Comparison of ENCODE assay signal across 26 cellular contexts in genomic region chr7:35504365-35504764, GRCh38.
"Had no signal": no experiment of that assay in that cellular context is flagged by ENCODE, and none has a peak within 500 bp of the region (broad histone marks: within the 10 kb centered on the region; RNA-seq: fewer than 3 reads in every experiment).

No MANE protein-coding gene starts in this region.

- H3K4me1 ChIP-seq: breast epithelium, foreskin keratinocyte, parathyroid adenoma, stomach, suprapubic skin, transverse colon, vagina had no signal

- H3K27ac Mint-ChIP-seq: activated naive CD4-positive, alpha-beta T cell treated with anti-CD3 and anti-CD28 coated beads for 36 hours; activated naive CD8-positive, alpha-beta T cell treated with anti-CD3 and anti-CD28 coated beads, Interleukin-2, amount 10 ng/mL, durations not matched to agents 7 days and 5 days; nephron progenitor cell; stimulated activated effector memory CD8-positive, alpha-beta T cell treated with anti-CD3 and anti-CD28 coated beads, Interleukin-12 subunit alpha, Interleukin-12 subunit beta, amount 100 ng/mL, for 72 hours had no signal

- H3K9ac ChIP-seq: parathyroid adenoma had no signal

- H3K27me3 Mint-ChIP-seq: activated naive CD8-positive, alpha-beta T cell treated with anti-CD3 and anti-CD28 coated beads, Interleukin-2, amount 10 ng/mL, durations not matched to agents 7 days and 5 days had no signal

- H2AFZ ChIP-seq: parathyroid adenoma had no signal

- ATAC-seq: activated T-cell treated with anti-CD3 and anti-CD28 coated beads, Interleukin-2, amount 50 U/mL, for 4 hours; foreskin keratinocyte; sciatic nerve; stimulated activated effector memory CD8-positive, alpha-beta T cell treated with anti-CD3 and anti-CD28 coated beads, Interleukin-12 subunit alpha, Interleukin-12 subunit beta, amount 100 ng/mL, for 72 hours had no signal

- H3K27me3 ChIP-seq: breast epithelium, foreskin keratinocyte, stomach, suprapubic skin, transverse colon, vagina had no signal

- FAIRE-seq: colon, islet of Langerhans, small intestine had no signal

- DNase-seq: activated CD4-positive, alpha-beta T cell treated with anti-CD3 and anti-CD28 coated beads for 4 hours; activated CD4-positive, alpha-beta T cell treated with anti-CD3 and anti-CD28 coated beads, Interleukin-2, amount 50 U/mL, for 48 hours; activated CD4-positive, CD25-positive, alpha-beta regulatory T cell; activated CD8-positive, alpha-beta memory T cell treated with anti-CD3 and anti-CD28 coated beads, Interleukin-2, amount 50 U/mL, for 48 hours; activated naive CD4-positive, alpha-beta T cell treated with anti-CD3 and anti-CD28 coated beads for 36 hours; activated naive CD8-positive, alpha-beta T cell treated with anti-CD3 and anti-CD28 coated beads, Interleukin-2, amount 10 ng/mL, durations not matched to agents 7 days and 5 days; activated T-cell treated with anti-CD3 and anti-CD28 coated beads, Interleukin-2, amount 50 U/mL, for 4 hours; amniotic stem cell; effector memory CD4-positive, alpha-beta T cell; foreskin keratinocyte; mesenchymal stem cell; nephron progenitor cell; nucleus accumbens; small intestine; stimulated activated CD4-positive, alpha-beta T cell treated with anti-CD3 and anti-CD28 coated beads, Interleukin-2, amount 100 ng/mL, for 24 hours; transverse colon had no signal

- H3K4me3 Mint-ChIP-seq: activated naive CD4-positive, alpha-beta T cell treated with anti-CD3 and anti-CD28 coated beads for 36 hours; activated naive CD8-positive, alpha-beta T cell treated with anti-CD3 and anti-CD28 coated beads, Interleukin-2, amount 10 ng/mL, durations not matched to agents 7 days and 5 days; activated T-cell treated with anti-CD3 and anti-CD28 coated beads, Interleukin-2, amount 50 U/mL, for 4 hours; central memory CD8-positive, alpha-beta T cell; nephron progenitor cell; stimulated activated effector memory CD8-positive, alpha-beta T cell treated with anti-CD3 and anti-CD28 coated beads, Interleukin-12 subunit alpha, Interleukin-12 subunit beta, amount 100 ng/mL, for 72 hours had no signal

- H3K9me3 Mint-ChIP-seq: activated naive CD4-positive, alpha-beta T cell treated with anti-CD3 and anti-CD28 coated beads for 36 hours; activated naive CD8-positive, alpha-beta T cell treated with anti-CD3 and anti-CD28 coated beads, Interleukin-2, amount 10 ng/mL, durations not matched to agents 7 days and 5 days; activated T-cell treated with anti-CD3 and anti-CD28 coated beads, Interleukin-2, amount 50 U/mL, for 4 hours; central memory CD8-positive, alpha-beta T cell; nephron progenitor cell; stimulated activated effector memory CD8-positive, alpha-beta T cell treated with anti-CD3 and anti-CD28 coated beads, Interleukin-12 subunit alpha, Interleukin-12 subunit beta, amount 100 ng/mL, for 72 hours had no signal

- H3K79me2 ChIP-seq: parathyroid adenoma had no signal

- H3K36me3 ChIP-seq: breast epithelium, stomach, suprapubic skin, transverse colon, vagina had no signal

- H3K9me3 ChIP-seq: breast epithelium, stomach, suprapubic skin, transverse colon, vagina had no signal

- H3K4me3 ChIP-seq: breast epithelium, stomach, suprapubic skin, transverse colon, vagina had no signal

- H3K4me1 Mint-ChIP-seq: activated naive CD8-positive, alpha-beta T cell treated with anti-CD3 and anti-CD28 coated beads, Interleukin-2, amount 10 ng/mL, durations not matched to agents 7 days and 5 days; central memory CD8-positive, alpha-beta T cell; nephron progenitor cell; stimulated activated effector memory CD8-positive, alpha-beta T cell treated with anti-CD3 and anti-CD28 coated beads, Interleukin-12 subunit alpha, Interleukin-12 subunit beta, amount 100 ng/mL, for 72 hours had no signal

- H3K36me3 Mint-ChIP-seq: activated naive CD8-positive, alpha-beta T cell treated with anti-CD3 and anti-CD28 coated beads, Interleukin-2, amount 10 ng/mL, durations not matched to agents 7 days and 5 days; stimulated activated effector memory CD8-positive, alpha-beta T cell treated with anti-CD3 and anti-CD28 coated beads, Interleukin-12 subunit alpha, Interleukin-12 subunit beta, amount 100 ng/mL, for 72 hours had no signal

- H3K27ac ChIP-seq: breast epithelium, foreskin keratinocyte, parathyroid adenoma, stomach, suprapubic skin, transverse colon, vagina had no signal
